In the genomic region with DNA sequence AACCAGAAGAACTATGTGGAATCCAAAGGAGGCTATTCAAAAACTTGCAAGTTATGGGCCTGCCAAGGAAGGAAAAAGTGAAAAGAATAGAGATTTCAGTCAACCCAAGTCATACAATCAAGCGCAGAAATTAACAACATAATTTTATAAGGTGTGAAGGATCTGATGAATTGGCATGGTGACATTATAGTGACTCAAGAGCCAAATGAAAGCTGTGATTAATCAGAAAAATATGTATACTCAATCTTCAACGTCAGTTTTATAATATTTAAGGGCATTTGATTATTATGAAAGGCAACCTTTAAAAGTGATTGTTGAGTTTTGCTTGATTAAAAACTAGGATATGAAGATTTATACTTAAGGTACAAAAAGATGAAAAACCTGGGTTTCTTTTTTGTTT, we compare ENCODE assay signal across 3 cellular contexts.
TF ChIP-seq lines count a peak whose summit lies in the region.

No MANE protein-coding gene starts in this region.

TF ChIP-seq in SK-N-SH, 30 proteins besides CTCF, POLR2A, EP300 and RAD21 (continued from another document):
- TF ChIP-seq, protein P1, sequence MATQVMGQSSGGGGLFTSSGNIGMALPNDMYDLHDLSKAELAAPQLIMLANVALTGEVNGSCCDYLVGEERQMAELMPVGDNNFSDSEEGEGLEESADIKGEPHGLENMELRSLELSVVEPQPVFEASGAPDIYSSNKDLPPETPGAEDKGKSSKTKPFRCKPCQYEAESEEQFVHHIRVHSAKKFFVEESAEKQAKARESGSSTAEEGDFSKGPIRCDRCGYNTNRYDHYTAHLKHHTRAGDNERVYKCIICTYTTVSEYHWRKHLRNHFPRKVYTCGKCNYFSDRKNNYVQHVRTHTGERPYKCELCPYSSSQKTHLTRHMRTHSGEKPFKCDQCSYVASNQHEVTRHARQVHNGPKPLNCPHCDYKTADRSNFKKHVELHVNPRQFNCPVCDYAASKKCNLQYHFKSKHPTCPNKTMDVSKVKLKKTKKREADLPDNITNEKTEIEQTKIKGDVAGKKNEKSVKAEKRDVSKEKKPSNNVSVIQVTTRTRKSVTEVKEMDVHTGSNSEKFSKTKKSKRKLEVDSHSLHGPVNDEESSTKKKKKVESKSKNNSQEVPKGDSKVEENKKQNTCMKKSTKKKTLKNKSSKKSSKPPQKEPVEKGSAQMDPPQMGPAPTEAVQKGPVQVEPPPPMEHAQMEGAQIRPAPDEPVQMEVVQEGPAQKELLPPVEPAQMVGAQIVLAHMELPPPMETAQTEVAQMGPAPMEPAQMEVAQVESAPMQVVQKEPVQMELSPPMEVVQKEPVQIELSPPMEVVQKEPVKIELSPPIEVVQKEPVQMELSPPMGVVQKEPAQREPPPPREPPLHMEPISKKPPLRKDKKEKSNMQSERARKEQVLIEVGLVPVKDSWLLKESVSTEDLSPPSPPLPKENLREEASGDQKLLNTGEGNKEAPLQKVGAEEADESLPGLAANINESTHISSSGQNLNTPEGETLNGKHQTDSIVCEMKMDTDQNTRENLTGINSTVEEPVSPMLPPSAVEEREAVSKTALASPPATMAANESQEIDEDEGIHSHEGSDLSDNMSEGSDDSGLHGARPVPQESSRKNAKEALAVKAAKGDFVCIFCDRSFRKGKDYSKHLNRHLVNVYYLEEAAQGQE (IDR thresholded peaks at IDR 0.05; ENCODE audit: low read depth, low read length) = no peak

TF ChIP-seq in SK-N-SH treated with all-trans-retinoic acid at 6 μM for 48 hours, 23 proteins besides CTCF, POLR2A, EP300 and RAD21 (continued from another document):
- TF ChIP-seq, protein P2, sequence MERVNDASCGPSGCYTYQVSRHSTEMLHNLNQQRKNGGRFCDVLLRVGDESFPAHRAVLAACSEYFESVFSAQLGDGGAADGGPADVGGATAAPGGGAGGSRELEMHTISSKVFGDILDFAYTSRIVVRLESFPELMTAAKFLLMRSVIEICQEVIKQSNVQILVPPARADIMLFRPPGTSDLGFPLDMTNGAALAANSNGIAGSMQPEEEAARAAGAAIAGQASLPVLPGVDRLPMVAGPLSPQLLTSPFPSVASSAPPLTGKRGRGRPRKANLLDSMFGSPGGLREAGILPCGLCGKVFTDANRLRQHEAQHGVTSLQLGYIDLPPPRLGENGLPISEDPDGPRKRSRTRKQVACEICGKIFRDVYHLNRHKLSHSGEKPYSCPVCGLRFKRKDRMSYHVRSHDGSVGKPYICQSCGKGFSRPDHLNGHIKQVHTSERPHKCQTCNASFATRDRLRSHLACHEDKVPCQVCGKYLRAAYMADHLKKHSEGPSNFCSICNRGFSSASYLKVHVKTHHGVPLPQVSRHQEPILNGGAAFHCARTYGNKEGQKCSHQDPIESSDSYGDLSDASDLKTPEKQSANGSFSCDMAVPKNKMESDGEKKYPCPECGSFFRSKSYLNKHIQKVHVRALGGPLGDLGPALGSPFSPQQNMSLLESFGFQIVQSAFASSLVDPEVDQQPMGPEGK (CRISPR knock-in tag; IDR thresholded peaks at IDR 0.05; ENCODE audit: borderline replicate concordance) = no peak
- TF ChIP-seq ARNTL (CRISPR knock-in tag; IDR thresholded peaks at IDR 0.05; ENCODE audit: borderline replicate concordance, low read depth) (no peak), BACH2 (CRISPR knock-in tag; IDR thresholded peaks at IDR 0.05; ENCODE audit: borderline replicate concordance) (no peak), GLIS3 (CRISPR knock-in tag; IDR thresholded peaks at IDR 0.05) (no peak), ZFP3 (CRISPR knock-in tag; IDR thresholded peaks at IDR 0.05) (no peak), ZNF8 (CRISPR knock-in tag; IDR thresholded peaks at IDR 0.05) (no peak), ISL1 (CRISPR knock-in tag; IDR thresholded peaks at IDR 0.05) (no peak), RARB (CRISPR knock-in tag; IDR thresholded peaks at IDR 0.05) (no peak), ZNF565 (CRISPR knock-in tag; conservative IDR thresholded peaks at IDR 0.05; ENCODE audit: low read depth) (no peak), TOX (CRISPR knock-in tag; IDR thresholded peaks at IDR 0.05; ENCODE audit: borderline replicate concordance) (no peak), SNAI2 (CRISPR knock-in tag; IDR thresholded peaks at IDR 0.05) (no peak)

TF ChIP-seq in WTC11, 78 proteins besides CTCF, POLR2A, EP300 and RAD21 (continued from another document):
- TF ChIP-seq, protein P3, sequence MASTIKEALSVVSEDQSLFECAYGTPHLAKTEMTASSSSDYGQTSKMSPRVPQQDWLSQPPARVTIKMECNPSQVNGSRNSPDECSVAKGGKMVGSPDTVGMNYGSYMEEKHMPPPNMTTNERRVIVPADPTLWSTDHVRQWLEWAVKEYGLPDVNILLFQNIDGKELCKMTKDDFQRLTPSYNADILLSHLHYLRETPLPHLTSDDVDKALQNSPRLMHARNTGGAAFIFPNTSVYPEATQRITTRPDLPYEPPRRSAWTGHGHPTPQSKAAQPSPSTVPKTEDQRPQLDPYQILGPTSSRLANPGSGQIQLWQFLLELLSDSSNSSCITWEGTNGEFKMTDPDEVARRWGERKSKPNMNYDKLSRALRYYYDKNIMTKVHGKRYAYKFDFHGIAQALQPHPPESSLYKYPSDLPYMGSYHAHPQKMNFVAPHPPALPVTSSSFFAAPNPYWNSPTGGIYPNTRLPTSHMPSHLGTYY (CRISPR knock-in tag; IDR thresholded peaks at IDR 0.05) = no peak
- TF ChIP-seq, protein P4, sequence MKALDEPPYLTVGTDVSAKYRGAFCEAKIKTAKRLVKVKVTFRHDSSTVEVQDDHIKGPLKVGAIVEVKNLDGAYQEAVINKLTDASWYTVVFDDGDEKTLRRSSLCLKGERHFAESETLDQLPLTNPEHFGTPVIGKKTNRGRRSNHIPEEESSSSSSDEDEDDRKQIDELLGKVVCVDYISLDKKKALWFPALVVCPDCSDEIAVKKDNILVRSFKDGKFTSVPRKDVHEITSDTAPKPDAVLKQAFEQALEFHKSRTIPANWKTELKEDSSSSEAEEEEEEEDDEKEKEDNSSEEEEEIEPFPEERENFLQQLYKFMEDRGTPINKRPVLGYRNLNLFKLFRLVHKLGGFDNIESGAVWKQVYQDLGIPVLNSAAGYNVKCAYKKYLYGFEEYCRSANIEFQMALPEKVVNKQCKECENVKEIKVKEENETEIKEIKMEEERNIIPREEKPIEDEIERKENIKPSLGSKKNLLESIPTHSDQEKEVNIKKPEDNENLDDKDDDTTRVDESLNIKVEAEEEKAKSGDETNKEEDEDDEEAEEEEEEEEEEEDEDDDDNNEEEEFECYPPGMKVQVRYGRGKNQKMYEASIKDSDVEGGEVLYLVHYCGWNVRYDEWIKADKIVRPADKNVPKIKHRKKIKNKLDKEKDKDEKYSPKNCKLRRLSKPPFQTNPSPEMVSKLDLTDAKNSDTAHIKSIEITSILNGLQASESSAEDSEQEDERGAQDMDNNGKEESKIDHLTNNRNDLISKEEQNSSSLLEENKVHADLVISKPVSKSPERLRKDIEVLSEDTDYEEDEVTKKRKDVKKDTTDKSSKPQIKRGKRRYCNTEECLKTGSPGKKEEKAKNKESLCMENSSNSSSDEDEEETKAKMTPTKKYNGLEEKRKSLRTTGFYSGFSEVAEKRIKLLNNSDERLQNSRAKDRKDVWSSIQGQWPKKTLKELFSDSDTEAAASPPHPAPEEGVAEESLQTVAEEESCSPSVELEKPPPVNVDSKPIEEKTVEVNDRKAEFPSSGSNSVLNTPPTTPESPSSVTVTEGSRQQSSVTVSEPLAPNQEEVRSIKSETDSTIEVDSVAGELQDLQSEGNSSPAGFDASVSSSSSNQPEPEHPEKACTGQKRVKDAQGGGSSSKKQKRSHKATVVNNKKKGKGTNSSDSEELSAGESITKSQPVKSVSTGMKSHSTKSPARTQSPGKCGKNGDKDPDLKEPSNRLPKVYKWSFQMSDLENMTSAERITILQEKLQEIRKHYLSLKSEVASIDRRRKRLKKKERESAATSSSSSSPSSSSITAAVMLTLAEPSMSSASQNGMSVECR (CRISPR knock-in tag; IDR thresholded peaks at IDR 0.05; ENCODE audit: borderline replicate concordance) = no peak
- no peak for TF ChIP-seq CBFB (CRISPR knock-in tag; IDR thresholded peaks at IDR 0.05; ENCODE audit: low read depth)
- TF ChIP-seq TEAD4 (CRISPR knock-in tag; IDR thresholded peaks at IDR 0.05) = no peak
- TF ChIP-seq NFE2L1 (CRISPR knock-in tag; IDR thresholded peaks at IDR 0.05) = no peak
- no peak for TF ChIP-seq HMGA2 (CRISPR knock-in tag; IDR thresholded peaks at IDR 0.05)
- TF ChIP-seq NFATC4 (CRISPR knock-in tag; IDR thresholded peaks at IDR 0.05) = no peak
- no peak for TF ChIP-seq FOXJ3 (CRISPR knock-in tag; IDR thresholded peaks at IDR 0.05; ENCODE audit: borderline replicate concordance)
- no peak for TF ChIP-seq ZNF121 (CRISPR knock-in tag; IDR thresholded peaks at IDR 0.05)
- no peak for TF ChIP-seq IRF2 (CRISPR knock-in tag; IDR thresholded peaks at IDR 0.05; ENCODE audit: borderline replicate concordance, low read depth)
- TF ChIP-seq, protein P5, sequence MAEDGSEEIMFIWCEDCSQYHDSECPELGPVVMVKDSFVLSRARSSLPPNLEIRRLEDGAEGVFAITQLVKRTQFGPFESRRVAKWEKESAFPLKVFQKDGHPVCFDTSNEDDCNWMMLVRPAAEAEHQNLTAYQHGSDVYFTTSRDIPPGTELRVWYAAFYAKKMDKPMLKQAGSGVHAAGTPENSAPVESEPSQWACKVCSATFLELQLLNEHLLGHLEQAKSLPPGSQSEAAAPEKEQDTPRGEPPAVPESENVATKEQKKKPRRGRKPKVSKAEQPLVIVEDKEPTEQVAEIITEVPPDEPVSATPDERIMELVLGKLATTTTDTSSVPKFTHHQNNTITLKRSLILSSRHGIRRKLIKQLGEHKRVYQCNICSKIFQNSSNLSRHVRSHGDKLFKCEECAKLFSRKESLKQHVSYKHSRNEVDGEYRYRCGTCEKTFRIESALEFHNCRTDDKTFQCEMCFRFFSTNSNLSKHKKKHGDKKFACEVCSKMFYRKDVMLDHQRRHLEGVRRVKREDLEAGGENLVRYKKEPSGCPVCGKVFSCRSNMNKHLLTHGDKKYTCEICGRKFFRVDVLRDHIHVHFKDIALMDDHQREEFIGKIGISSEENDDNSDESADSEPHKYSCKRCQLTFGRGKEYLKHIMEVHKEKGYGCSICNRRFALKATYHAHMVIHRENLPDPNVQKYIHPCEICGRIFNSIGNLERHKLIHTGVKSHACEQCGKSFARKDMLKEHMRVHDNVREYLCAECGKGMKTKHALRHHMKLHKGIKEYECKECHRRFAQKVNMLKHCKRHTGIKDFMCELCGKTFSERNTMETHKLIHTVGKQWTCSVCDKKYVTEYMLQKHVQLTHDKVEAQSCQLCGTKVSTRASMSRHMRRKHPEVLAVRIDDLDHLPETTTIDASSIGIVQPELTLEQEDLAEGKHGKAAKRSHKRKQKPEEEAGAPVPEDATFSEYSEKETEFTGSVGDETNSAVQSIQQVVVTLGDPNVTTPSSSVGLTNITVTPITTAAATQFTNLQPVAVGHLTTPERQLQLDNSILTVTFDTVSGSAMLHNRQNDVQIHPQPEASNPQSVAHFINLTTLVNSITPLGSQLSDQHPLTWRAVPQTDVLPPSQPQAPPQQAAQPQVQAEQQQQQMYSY (CRISPR knock-in tag; IDR thresholded peaks at IDR 0.05) = no peak
- TF ChIP-seq GABPB1 (CRISPR knock-in tag; IDR thresholded peaks at IDR 0.05) = no peak
